1 cellular context compared by ENCODE assay signal in the genomic region with DNA sequence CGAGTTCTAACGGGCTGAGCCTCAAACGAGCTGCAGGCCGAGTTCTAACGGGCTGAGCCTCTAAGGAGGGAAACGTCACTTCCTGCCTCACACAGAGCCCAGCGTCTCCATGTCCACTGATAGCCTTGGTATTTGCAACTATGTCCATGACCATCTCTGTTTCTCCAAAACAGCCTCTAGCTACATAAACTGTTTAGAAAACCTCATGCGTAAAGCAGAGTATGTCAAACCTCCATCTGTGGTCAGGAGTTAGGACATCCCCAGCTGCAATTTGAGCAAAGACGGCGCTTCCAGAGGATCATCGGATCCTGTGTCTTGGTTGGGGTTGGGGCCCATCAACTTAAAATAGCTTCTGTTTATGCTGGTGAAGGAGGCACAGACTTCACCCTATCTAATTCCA.
TF ChIP-seq lines count a peak whose summit lies in the region.

No MANE protein-coding gene starts in this region.

TF ChIP-seq in H1, 55 proteins besides CTCF, POLR2A, EP300 and RAD21 (continued from another document):
- TF ChIP-seq, protein P1, sequence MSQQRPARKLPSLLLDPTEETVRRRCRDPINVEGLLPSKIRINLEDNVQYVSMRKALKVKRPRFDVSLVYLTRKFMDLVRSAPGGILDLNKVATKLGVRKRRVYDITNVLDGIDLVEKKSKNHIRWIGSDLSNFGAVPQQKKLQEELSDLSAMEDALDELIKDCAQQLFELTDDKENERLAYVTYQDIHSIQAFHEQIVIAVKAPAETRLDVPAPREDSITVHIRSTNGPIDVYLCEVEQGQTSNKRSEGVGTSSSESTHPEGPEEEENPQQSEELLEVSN (IDR thresholded peaks at IDR 0.05) = no peak
- TF ChIP-seq BCL11A (IDR thresholded peaks at IDR 0.05; ENCODE audit: low read depth in 2 of 2, low read length in 2 of 2) (no peak), POLR2AphosphoS5 (IDR thresholded peaks at IDR 0.05; ENCODE audit: low read depth, low read length) (no peak)
TF ChIP-seq in H1: peak in this region for 0.
